10 cellular contexts compared by ENCODE assay signal in the genomic region with DNA sequence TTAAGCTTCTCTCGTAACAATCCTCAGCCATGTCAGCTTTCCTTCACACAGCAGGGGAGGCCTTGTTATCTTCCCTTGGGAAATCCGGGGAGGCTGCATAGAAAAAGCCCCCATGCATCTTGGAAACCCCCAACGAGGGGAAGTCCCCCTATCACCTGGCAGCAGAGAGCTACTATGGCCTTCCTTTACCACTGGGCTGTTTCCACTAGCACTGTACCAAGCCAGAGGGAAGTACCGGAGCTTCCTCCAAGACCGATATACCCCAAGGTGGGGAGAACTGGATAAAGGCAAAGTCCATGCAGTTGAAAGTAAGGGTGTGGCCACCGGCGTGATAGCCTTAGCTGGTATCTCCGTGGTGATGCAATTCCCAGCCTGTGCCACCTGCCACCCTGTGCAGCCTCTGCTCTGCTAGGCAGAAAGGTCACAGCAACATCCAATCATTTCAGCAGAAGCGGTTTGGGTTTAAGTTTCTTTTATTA. TPM values are rescaled to one million over a fixed set of nuclear protein-coding genes. Genes with fewer than 3 reads are reported as not detected.
A peak's percentile ranks its signal among the peaks of the same experiment; 100 is the strongest.
DNase-seq lines count a peak whose midpoint lies in the region; ATAC-seq lines count a peak whose summit lies in the region.
"Had no signal": no experiment of that assay in that cellular context is flagged by ENCODE, and none has a peak within 500 bp of the region (broad histone marks: within the 10 kb centered on the region; RNA-seq: fewer than 3 reads in every experiment).

No MANE protein-coding gene starts in this region.

- H3K27me3 Mint-ChIP-seq in T-helper 17 cell: peaks cover 20% of the 10 kb centered on the region
- H3K27me3 Mint-ChIP-seq in stimulated activated memory B cell treated with anti-CD40 and anti-IgM and Interleukin-4, amounts not matched to agents 10 μg/mL and 1 μg/mL and 100 μg/mL, for 72 hours: no peaks in the 10 kb centered on the region

- H3K4me3 Mint-ChIP-seq in T-helper 17 cell: no peak overlapping the region
- peak overlapping the region; percentile 52 for H3K4me3 Mint-ChIP-seq in stimulated activated memory B cell treated with anti-CD40 and anti-IgM and Interleukin-4, amounts not matched to agents 10 μg/mL and 1 μg/mL and 100 μg/mL, for 72 hours

- H3K27ac Mint-ChIP-seq in T-helper 17 cell: no peak overlapping the region
- H3K27ac Mint-ChIP-seq in stimulated activated memory B cell treated with anti-CD40 and anti-IgM and Interleukin-4, amounts not matched to agents 10 μg/mL and 1 μg/mL and 100 μg/mL, for 72 hours: peak overlapping the region; percentile 88

- H3K9me3 ChIP-seq in T-helper 17 cell (ENCODE audit: control insufficient read depth, low read length, poor library complexity, severe bottlenecking): no peaks in the 10 kb centered on the region

- H3K4me1 Mint-ChIP-seq in T-helper 17 cell: peaks cover 8% of the 10 kb centered on the region
- H3K4me1 Mint-ChIP-seq in stimulated activated memory B cell treated with anti-CD40 and anti-IgM and Interleukin-4, amounts not matched to agents 10 μg/mL and 1 μg/mL and 100 μg/mL, for 72 hours: peaks cover 70% of the 10 kb centered on the region

- no peaks in the 10 kb centered on the region for H3K9me3 Mint-ChIP-seq in stimulated activated memory B cell treated with anti-CD40 and anti-IgM and Interleukin-4, amounts not matched to agents 10 μg/mL and 1 μg/mL and 100 μg/mL, for 72 hours

- DNase-seq in NCI-H2107 treated with DMSO at 0.1 percent for 48 hours (lab: John Stamatoyannopoulos, UW; ENCODE audit: unreplicated experiment) (peak; percentile 30), NCI-H2107 (lab: John Stamatoyannopoulos, UW) (no peak), T-helper 17 cell (no peak), NCI-H2227 (lab: John Stamatoyannopoulos, UW; ENCODE audit: unreplicated experiment) (no peak), RPMI8226 (no peak)
- DNase-seq: NCI-H1436 treated with DMSO at 0.1 percent for 48 hours, posterior cingulate gyrus had no signal

- peak; percentile 49 for ATAC-seq in HG02759 (IDR thresholded peaks at IDR 0.05; ENCODE audit: unreplicated experiment)
- peak; percentile 19 for ATAC-seq in T-helper 17 cell
- ATAC-seq in stimulated activated memory B cell treated with anti-CD40 and anti-IgM and Interleukin-4, amounts not matched to agents 10 μg/mL and 1 μg/mL and 100 μg/mL, for 72 hours: peak; percentile 81
- ATAC-seq in GM19351 (IDR thresholded peaks at IDR 0.05; ENCODE audit: unreplicated experiment): no peak

- H3K36me3 Mint-ChIP-seq in T-helper 17 cell (ENCODE audit: low read depth): no peaks in the 10 kb centered on the region
- no peaks in the 10 kb centered on the region for H3K36me3 Mint-ChIP-seq in stimulated activated memory B cell treated with anti-CD40 and anti-IgM and Interleukin-4, amounts not matched to agents 10 μg/mL and 1 μg/mL and 100 μg/mL, for 72 hours

RNA-seq across cellular contexts. Expression of gene CLIP2, which starts 4.4 kb away (rescaled TPM):
- total RNA-seq in T-helper 17 cell: 10 to 100 TPM in 1 of 2 donors, 1 to 10 TPM in 1; 3.2 to 13.4 TPM

RNA-seq across cellular contexts. Expression of gene RFC2, which starts 30.6 kb away (rescaled TPM):
- 10 to 100 TPM in 1 of 2 donors, 1 to 10 TPM in 1; 9.5 to 12.4 TPM for total RNA-seq in T-helper 17 cell
